Comparison of ENCODE assay signal across 18 cellular contexts in genomic region chr4:26839534-26839951, GRCh38. TPM values are rescaled to one million over a fixed set of nuclear protein-coding genes. Genes with fewer than 3 reads are reported as not detected.
DNase-seq lines count a peak whose midpoint lies in the region; ATAC-seq and TF ChIP-seq lines count a peak whose summit lies in the region.
"Had no signal": no experiment of that assay in that cellular context is flagged by ENCODE, and none has a peak within 500 bp of the region (broad histone marks: within the 10 kb centered on the region; RNA-seq: fewer than 3 reads in every experiment).

No MANE protein-coding gene starts in this region.

- POLR2A ChIA-PET in HCT116 (lab: Charles Lee): no interaction called here
- POLR2A ChIA-PET in RWPE1 (lab: Yijun Ruan, JAX; ENCODE audit: low non-redundant PET): no interaction called here
- POLR2A ChIA-PET in activated CD4-positive, alpha-beta T cell treated with anti-CD3 and anti-CD28 coated beads, Interleukin-2, amount 10 ng/mL, durations not matched to agents 7 days and 5 days (lab: Charles Lee): no interaction called here

- H3K79me2 ChIP-seq in HCT116 (ENCODE audit: insufficient read depth, low read length): no peaks in the 10 kb centered on the region

- H3K27ac ChIP-seq in HCT116 (ENCODE audit: low read depth, low read length): no peak overlapping the region
- H3K27ac ChIP-seq in RWPE1: no peak overlapping the region
- H3K27ac ChIP-seq: C4-2B, prostate gland had no signal

- peaks cover 0 to 3% of the 10 kb centered on the region in 2 experiments; a peak in 1 of 4 replicates for H3K4me1 ChIP-seq in HCT116 (ENCODE audit: control insufficient read depth in 1 of 2, insufficient read depth in 2 of 2, low read length in 2 of 2)
- H3K4me1 ChIP-seq: prostate gland had no signal

- no peak overlapping the region for H3K4me2 ChIP-seq in HCT116 (ENCODE audit: low read length)

- no peaks in the 10 kb centered on the region for H3K27me3 ChIP-seq in HCT116 (ENCODE audit: insufficient read depth, low read length)

- H3K9me3 ChIP-seq in HCT116 (ENCODE audit: control insufficient read depth in 1 of 2, insufficient read depth in 1 of 2, low read depth in 1 of 2, low read length in 2 of 2): no peaks in the 10 kb centered on the region
- H3K9me3 ChIP-seq: prostate gland had no signal

- ATAC-seq in HCT116 (peak; percentile 59; the same call in 1 of the 2 replicates), GM21381 (IDR thresholded peaks at IDR 0.05; ENCODE audit: unreplicated experiment) (no peak)
- ATAC-seq: effector memory CD8-positive, alpha-beta T cell; stimulated activated naive CD8-positive, alpha-beta T cell treated with anti-CD3 and anti-CD28 coated beads, Interleukin-15, Interleukin-2, amounts not matched to agents 100 U/mL and 50 U/mL, for 24 hours had no signal

- H3K9ac ChIP-seq in HCT116 (ENCODE audit: low read length): no peak overlapping the region

- no peak for TF ChIP-seq POLR2A in HCT116 (IDR thresholded peaks at IDR 0.05; ENCODE audit: borderline replicate concordance, extremely low read depth, insufficient read depth, insufficient read length)

- no peak overlapping the region for H3K4me3 Mint-ChIP-seq in activated CD4-positive, alpha-beta T cell treated with anti-CD3 and anti-CD28 coated beads, Interleukin-2, amount 10 ng/mL, durations not matched to agents 7 days and 5 days
- H3K4me3 Mint-ChIP-seq in type B pancreatic cell: no peak overlapping the region
- H3K4me3 Mint-ChIP-seq: activated B cell treated with CpG ODN at 0.5 μM for 24 hours; effector memory CD8-positive, alpha-beta T cell had no signal

- H3K9me3 Mint-ChIP-seq in activated CD4-positive, alpha-beta T cell treated with anti-CD3 and anti-CD28 coated beads, Interleukin-2, amount 10 ng/mL, durations not matched to agents 7 days and 5 days: peaks cover 6% of the 10 kb centered on the region
- H3K9me3 Mint-ChIP-seq in type B pancreatic cell: no peaks in the 10 kb centered on the region
- H3K9me3 Mint-ChIP-seq: activated B cell treated with CpG ODN at 0.5 μM for 24 hours; effector memory CD8-positive, alpha-beta T cell had no signal

- no peak overlapping the region for H2AFZ ChIP-seq in HCT116 (ENCODE audit: low read depth, low read length, poor library complexity, severe bottlenecking)

- no peaks in the 10 kb centered on the region for H3K36me3 ChIP-seq in HCT116 (ENCODE audit: control insufficient read depth in 1 of 2, insufficient read depth in 2 of 2, low read length in 2 of 2)
- H3K36me3 ChIP-seq: prostate gland had no signal

- no peak overlapping the region for H3K27ac Mint-ChIP-seq in activated CD4-positive, alpha-beta T cell treated with anti-CD3 and anti-CD28 coated beads, Interleukin-2, amount 10 ng/mL, durations not matched to agents 7 days and 5 days
- H3K27ac Mint-ChIP-seq in type B pancreatic cell: no peak overlapping the region
- H3K27ac Mint-ChIP-seq: activated B cell treated with CpG ODN at 0.5 μM for 24 hours; effector memory CD8-positive, alpha-beta T cell had no signal

- TF ChIP-seq CTCF in AG10803 (conservative IDR thresholded peaks at IDR 0.05; ENCODE audit: low read length): no peak
- TF ChIP-seq CTCF in HCT116 (IDR thresholded peaks at IDR 0.05 in 2 of 3, conservative IDR thresholded peaks at IDR 0.05 in 1 of 3; ENCODE audit: borderline replicate concordance in 1 of 3, insufficient read depth in 1 of 3, low read depth in 2 of 3, low read length in 2 of 3): no peak
- TF ChIP-seq CTCF in RWPE1 (conservative IDR thresholded peaks at IDR 0.05; ENCODE audit: low read depth): no peak
- no peak for TF ChIP-seq CTCF in type B pancreatic cell (conservative IDR thresholded peaks at IDR 0.05)

- no peaks in the 10 kb centered on the region for H3K36me3 Mint-ChIP-seq in activated CD4-positive, alpha-beta T cell treated with anti-CD3 and anti-CD28 coated beads, Interleukin-2, amount 10 ng/mL, durations not matched to agents 7 days and 5 days (ENCODE audit: low read depth)
- no peaks in the 10 kb centered on the region for H3K36me3 Mint-ChIP-seq in type B pancreatic cell

- H3K4me1 Mint-ChIP-seq in activated CD4-positive, alpha-beta T cell treated with anti-CD3 and anti-CD28 coated beads, Interleukin-2, amount 10 ng/mL, durations not matched to agents 7 days and 5 days: peaks cover 5% of the 10 kb centered on the region
- peaks cover 6% of the 10 kb centered on the region for H3K4me1 Mint-ChIP-seq in type B pancreatic cell (ENCODE audit: unreplicated experiment)

- H3K9me2 ChIP-seq in HCT116 (ENCODE audit: insufficient read depth): no peaks in the 10 kb centered on the region

- intact Hi-C loops in HCT116 (cut with micrococcal nuclease): no loop called here

- H4K20me1 ChIP-seq in HCT116 (ENCODE audit: insufficient read depth): no peaks in the 10 kb centered on the region

- RAD21 ChIA-PET in HCT116 (lab: Charles Lee; ENCODE audit: low non-redundant PET in 1 of 2, low total read pairs in 2 of 2, uncharacterized antibody in 2 of 2, unreplicated experiment in 2 of 2): no interaction called here

- H3K27me3 Mint-ChIP-seq in activated CD4-positive, alpha-beta T cell treated with anti-CD3 and anti-CD28 coated beads, Interleukin-2, amount 10 ng/mL, durations not matched to agents 7 days and 5 days: no peaks in the 10 kb centered on the region
- H3K27me3 Mint-ChIP-seq in type B pancreatic cell: no peaks in the 10 kb centered on the region
- H3K27me3 Mint-ChIP-seq: effector memory CD8-positive, alpha-beta T cell had no signal

- no TSS peak for BruUV-seq in HCT116 (replicated peaks; lab: Mats Ljungman, UMichigan)

- peak; percentile 55 for DNase-seq in AG10803 (ENCODE audit: low read depth)
- DNase-seq in HCT116 (ENCODE audit: low read depth, low spot score): no peak
- peak; percentile 19 for DNase-seq in RWPE1 (ENCODE audit: low spot score)
- peak; percentile 52 for DNase-seq in fibroblast of the conjunctiva (ENCODE audit: low read depth)
- no peak for DNase-seq in activated CD4-positive, alpha-beta T cell treated with anti-CD3 and anti-CD28 coated beads, Interleukin-2, amount 10 ng/mL, durations not matched to agents 7 days and 5 days
- DNase-seq in NOMO-1 treated with DMSO at 0.1 percent for 48 hours (lab: John Stamatoyannopoulos, UW; ENCODE audit: unreplicated experiment): no peak
- DNase-seq in type B pancreatic cell (ENCODE audit: extremely low spot score, unreplicated experiment): no peak
- DNase-seq: activated B cell treated with CpG ODN at 0.5 μM for 24 hours; activated T-cell treated with anti-CD3 and anti-CD28 coated beads for 4 hours; effector memory CD8-positive, alpha-beta T cell; midbrain; NCI-H2227 treated with DMSO at 0.1 percent for 48 hours; SHP77 treated with DMSO at 0.1 percent for 48 hours; stimulated activated CD4-positive, alpha-beta T cell treated with anti-CD3 and anti-CD28 coated beads, Interleukin-2, amount 100 ng/mL, for 48 hours; stimulated activated naive CD8-positive, alpha-beta T cell treated with anti-CD3 and anti-CD28 coated beads, Interleukin-15, Interleukin-2, amounts not matched to agents 100 U/mL and 50 U/mL, for 24 hours had no signal

- TF ChIP-seq RAD21 in HCT116 (IDR thresholded peaks at IDR 0.05; ENCODE audit: low read depth): no peak

- H3K4me3 ChIP-seq in AG10803 (ENCODE audit: low read length) (no peak overlapping the region), HCT116 (replicated peaks in 1 of 2; ENCODE audit: low read depth in 1 of 2, low read length in 2 of 2) (no peak overlapping the region)
- H3K4me3 ChIP-seq: prostate gland had no signal

- CTCF ChIA-PET in HCT116 (lab: Charles Lee): no interaction called here
- CTCF ChIA-PET in RWPE1 (lab: Yijun Ruan, JAX): no interaction called here
- CTCF ChIA-PET in activated CD4-positive, alpha-beta T cell treated with anti-CD3 and anti-CD28 coated beads, Interleukin-2, amount 10 ng/mL, durations not matched to agents 7 days and 5 days (lab: Charles Lee): interaction anchor here (1.0 kb wide), 1 partner anchor 28 kb away, joined by 3 read pairs; no protein-coding TSS in a partner anchor

TF ChIP-seq in HCT116, 20 proteins besides CTCF, POLR2A, EP300 and RAD21 (continues in another document):
- TF ChIP-seq YY1 (IDR thresholded peaks at IDR 0.05; ENCODE audit: extremely low read depth, insufficient replicate concordance, low read depth, low read length): no peak
- no peak for TF ChIP-seq ZFX (IDR thresholded peaks at IDR 0.05)
- TF ChIP-seq SIN3A (IDR thresholded peaks at IDR 0.05; ENCODE audit: low read depth): no peak
- TF ChIP-seq, protein P1, sequence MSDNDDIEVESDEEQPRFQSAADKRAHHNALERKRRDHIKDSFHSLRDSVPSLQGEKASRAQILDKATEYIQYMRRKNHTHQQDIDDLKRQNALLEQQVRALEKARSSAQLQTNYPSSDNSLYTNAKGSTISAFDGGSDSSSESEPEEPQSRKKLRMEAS (IDR thresholded peaks at IDR 0.05): no peak
- no peak for TF ChIP-seq CBX3 (IDR thresholded peaks at IDR 0.05; ENCODE audit: low read depth)
- no peak for TF ChIP-seq ZNF274 (IDR thresholded peaks at IDR 0.05; ENCODE audit: low read depth, low read length)
- TF ChIP-seq EGR1 (IDR thresholded peaks at IDR 0.05; ENCODE audit: low read depth): no peak
- no peak for TF ChIP-seq EZH2 (IDR thresholded peaks at IDR 0.05)
- no peak for TF ChIP-seq TCF7L2 (IDR thresholded peaks at IDR 0.05; ENCODE audit: borderline replicate concordance, extremely low read depth, insufficient read depth, insufficient read length)
- TF ChIP-seq POLR2AphosphoS5 (IDR thresholded peaks at IDR 0.05; ENCODE audit: low read depth, low read length): no peak
- no peak for TF ChIP-seq CEBPB (IDR thresholded peaks at IDR 0.05; ENCODE audit: low read depth)
- no peak for TF ChIP-seq SRF (IDR thresholded peaks at IDR 0.05; ENCODE audit: low read depth)

RNA-seq across cellular contexts. Expression of gene STIM2, which starts 21.1 kb away (rescaled TPM):
- total RNA-seq in HCT116 (2021; ENCODE audit: unreplicated experiment) (65.9 TPM), type B pancreatic cell (ENCODE audit: low replicate concordance) (27.1 and 36.2 TPM in 2 replicates)
- polyA plus RNA-seq in HCT116 (2012): 25.7 and 28.4 TPM in 2 replicates
- 10 to 100 TPM; 56.2 to 61.0 TPM for total RNA-seq in activated CD4-positive, alpha-beta T cell treated with anti-CD3 and anti-CD28 coated beads, Interleukin-2, amount 10 ng/mL, durations not matched to agents 7 days and 5 days

Comparison
In these comparisons a context has a peak if more than half of its experiments do, and no peak if none do; other contexts are left out.
1. DNase-seq: peak in AG10803 (single experiment), RWPE1 (single experiment) and fibroblast of the conjunctiva (single experiment); none in HCT116 (single experiment), activated CD4-positive, alpha-beta T cell treated with anti-CD3 and anti-CD28 coated beads, Interleukin-2, amount 10 ng/mL, durations not matched to agents 7 days and 5 days (single experiment), NOMO-1 treated with DMSO at 0.1 percent for 48 hours (single experiment) and type B pancreatic cell (single experiment).